In the genomic region with DNA sequence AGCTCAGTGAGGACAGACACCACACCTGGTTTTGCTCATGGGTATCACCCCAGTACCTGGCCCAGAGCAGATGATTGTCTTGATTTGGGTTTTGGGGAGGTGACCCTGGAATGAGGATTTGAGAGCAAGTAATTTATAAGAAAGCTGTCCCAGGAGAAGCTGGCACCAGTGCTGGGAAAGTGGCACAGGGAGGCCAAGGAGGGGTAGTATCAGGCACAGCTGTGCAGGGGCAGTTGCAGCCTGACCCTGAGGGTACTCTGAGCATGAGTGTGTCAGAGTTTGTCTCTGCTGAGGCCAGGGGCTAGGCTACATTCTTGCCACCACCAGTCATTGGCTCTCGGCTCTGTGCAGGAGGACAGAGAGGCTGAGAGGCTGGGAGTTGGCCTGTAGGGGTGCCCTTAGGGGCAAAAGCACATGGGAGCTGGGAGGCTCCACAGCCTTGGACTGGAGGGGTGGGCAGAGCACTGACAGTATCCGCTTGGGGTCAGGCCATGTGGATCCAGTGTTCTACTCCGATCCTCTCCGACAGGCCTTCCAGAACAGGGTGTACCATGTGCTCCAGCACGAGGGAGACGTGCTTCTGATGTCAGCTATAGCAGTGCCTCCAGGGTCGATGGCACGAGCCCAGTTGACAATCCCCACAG, we compare ENCODE assay signal across 18 cellular contexts.
"Had no signal": no experiment of that assay in that cellular context is flagged by ENCODE, and none has a peak within 500 bp of the region (broad histone marks: within the 10 kb centered on the region; RNA-seq: fewer than 3 reads in every experiment).

No MANE protein-coding gene starts in this region.

- H3K36me3 Mint-ChIP-seq: memory B cell had no signal

- H3K4me3 ChIP-seq: left lung, skin epidermis, suprapubic skin, upper lobe of left lung had no signal

- H3K27me3 ChIP-seq: upper lobe of left lung had no signal

- H3K4me1 ChIP-seq: suprapubic skin had no signal

- H3K4me1 Mint-ChIP-seq: memory B cell, nephron had no signal

- H3K27ac Mint-ChIP-seq: activated T-helper 2 cell treated with anti-CD3 and anti-CD28 coated beads, Interferon-gamma antibody, Interleukin-2, Interleukin-4, amounts not matched to agents 10 μg/mL and 5 μg/mL and 100 μg/mL, durations not matched to agents 14 hours and 24 hours and 36 hours; memory B cell; nephron; progenitor cell of endocrine pancreas had no signal

- H3K9me3 ChIP-seq: left lung, suprapubic skin, upper lobe of left lung had no signal

- H3K36me3 ChIP-seq: left lung, suprapubic skin, upper lobe of left lung had no signal

- ATAC-seq: esophagus mucosa, left lung, right cardiac atrium had no signal

- H3K4me3 Mint-ChIP-seq: memory B cell, nephron had no signal

- H3K9me3 Mint-ChIP-seq: activated T-helper 2 cell treated with anti-CD3 and anti-CD28 coated beads, Interferon-gamma antibody, Interleukin-2, Interleukin-4, amounts not matched to agents 10 μg/mL and 5 μg/mL and 100 μg/mL, durations not matched to agents 14 hours and 24 hours and 36 hours had no signal

- H3K27ac ChIP-seq: left lung, skin epidermis, suprapubic skin, upper lobe of left lung had no signal

- FAIRE-seq: astrocyte, keratinocyte had no signal

- DNase-seq: activated CD4-positive, alpha-beta T cell treated with anti-CD3 and anti-CD28 coated beads, Interleukin-2, amount 50 U/mL, for 4 hours; activated naive CD4-positive, alpha-beta T cell treated with anti-CD3 and anti-CD28 coated beads, Interleukin-2, amount 50 U/mL, for 16 hours; activated T-cell treated with anti-CD3 and anti-CD28 coated beads, Interleukin-2, amount 50 U/mL, for 1 hour; left lung; right cardiac atrium; stimulated activated CD4-positive, alpha-beta T cell treated with anti-CD3 and anti-CD28 coated beads, Interleukin-15, amount 100 ng/mL, for 24 hours; stimulated activated CD4-positive, alpha-beta T cell treated with anti-CD3 and anti-CD28 coated beads, Interleukin-4, amount 100 ng/mL, for 1 hour; stimulated activated naive CD4-positive, alpha-beta T cell; upper lobe of left lung had no signal
